ENCODE assay signal across 8 cellular contexts in the genomic region with DNA sequence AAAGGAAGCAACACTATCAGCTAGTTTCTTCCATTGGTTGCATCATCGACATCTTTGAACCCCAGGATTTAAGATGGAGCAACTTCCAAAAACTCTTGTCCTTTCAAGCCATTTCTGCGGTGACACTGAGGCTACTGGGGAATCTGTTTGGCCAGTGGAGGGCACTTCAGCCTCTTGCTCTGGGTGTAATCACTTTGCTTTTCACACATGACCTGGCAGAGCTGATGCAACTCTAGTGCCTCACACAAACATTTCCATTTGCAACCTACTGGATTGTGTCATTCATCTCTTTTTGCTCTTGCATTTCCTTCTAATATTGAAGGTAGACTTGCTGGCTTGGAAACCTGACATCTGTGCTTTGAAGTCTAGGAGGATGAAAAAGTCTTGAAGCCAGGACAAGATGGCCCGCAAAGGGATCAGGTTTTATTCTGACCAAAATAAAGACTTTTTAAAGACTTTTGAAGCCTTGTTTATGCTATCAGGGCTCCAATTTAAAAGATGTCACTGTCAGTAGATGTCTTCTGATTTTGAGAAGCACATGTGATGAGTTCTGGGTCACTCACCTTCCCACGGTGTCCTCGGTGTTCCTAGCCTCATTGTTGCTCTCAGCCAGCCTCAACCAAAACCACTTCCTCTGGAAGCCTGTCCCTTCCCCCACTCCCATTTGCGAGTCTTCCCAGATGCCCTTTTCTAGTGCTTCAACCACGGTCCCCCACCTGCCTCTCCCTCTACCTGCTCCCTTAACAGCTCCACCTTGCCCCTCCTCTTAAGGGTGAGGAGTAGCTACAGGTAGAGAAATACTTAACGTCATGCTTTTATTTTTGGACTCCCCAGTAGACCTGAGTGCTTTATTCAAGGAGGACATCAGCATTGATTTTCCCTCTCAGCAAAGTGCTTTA.
DNase-seq lines count a peak whose midpoint lies in the region; ATAC-seq and TF ChIP-seq lines count a peak whose summit lies in the region.

No MANE protein-coding gene starts in this region.

- ATAC-seq in HG03565 (IDR thresholded peaks at IDR 0.05; ENCODE audit: unreplicated experiment) (peak; percentile 69), esophagus mucosa (peak; percentile 69), HG03571 (IDR thresholded peaks at IDR 0.05; ENCODE audit: unreplicated experiment) (no peak)

- H3K9me3 Mint-ChIP-seq in activated naive CD4-positive, alpha-beta T cell treated with anti-CD3 and anti-CD28 coated beads for 36 hours: peaks cover 4% of the 10 kb centered on the region
- no peaks in the 10 kb centered on the region for H3K9me3 Mint-ChIP-seq in activated naive CD4-positive, alpha-beta T cell treated with anti-CD3 and anti-CD28 coated beads, Interleukin-2, amount 10 ng/mL, durations not matched to agents 7 days and 5 days

- TF ChIP-seq RAD21 in neural cell (conservative IDR thresholded peaks at IDR 0.05): peak; percentile 58

- no peaks in the 10 kb centered on the region for H3K79me2 ChIP-seq in OCI-LY1 (ENCODE audit: insufficient read depth, low read length)
- no peaks in the 10 kb centered on the region for H3K79me2 ChIP-seq in neural cell (replicated peaks; ENCODE audit: insufficient read depth, low read length)

- H3K4me2 ChIP-seq in OCI-LY1 (ENCODE audit: low read length) (no peak overlapping the region), neural cell (ENCODE audit: low read length) (no peak overlapping the region)

- H3K27me3 Mint-ChIP-seq in activated naive CD4-positive, alpha-beta T cell treated with anti-CD3 and anti-CD28 coated beads for 36 hours (ENCODE audit: low read depth): peaks cover 24% of the 10 kb centered on the region
- H3K27me3 Mint-ChIP-seq in activated naive CD4-positive, alpha-beta T cell treated with anti-CD3 and anti-CD28 coated beads, Interleukin-2, amount 10 ng/mL, durations not matched to agents 7 days and 5 days: peaks cover 5% of the 10 kb centered on the region

- H3K36me3 Mint-ChIP-seq in activated naive CD4-positive, alpha-beta T cell treated with anti-CD3 and anti-CD28 coated beads for 36 hours (ENCODE audit: low read depth): no peaks in the 10 kb centered on the region
- H3K36me3 Mint-ChIP-seq in activated naive CD4-positive, alpha-beta T cell treated with anti-CD3 and anti-CD28 coated beads, Interleukin-2, amount 10 ng/mL, durations not matched to agents 7 days and 5 days: no peaks in the 10 kb centered on the region

- H4K20me1 ChIP-seq in OCI-LY1 (ENCODE audit: insufficient read depth, low read length) (no peaks in the 10 kb centered on the region), neural cell (ENCODE audit: insufficient read depth) (no peaks in the 10 kb centered on the region)

- no peak overlapping the region for H2AFZ ChIP-seq in OCI-LY1 (ENCODE audit: low read length)
- no peak overlapping the region for H2AFZ ChIP-seq in neural cell (ENCODE audit: low read depth, low read length)

- H3K36me3 ChIP-seq in OCI-LY1 (ENCODE audit: insufficient read depth, low read length): no peaks in the 10 kb centered on the region; the same call in 1 of the 2 replicates
- H3K36me3 ChIP-seq in neural cell (ENCODE audit: insufficient read depth, low read length): no peaks in the 10 kb centered on the region

- H3K4me3 ChIP-seq in OCI-LY1 (ENCODE audit: low read depth, low read length, poor library complexity, severe bottlenecking): no peak overlapping the region
- no peak overlapping the region for H3K4me3 ChIP-seq in neural cell (ENCODE audit: low read length)

- DNase-seq in activated naive CD4-positive, alpha-beta T cell treated with anti-CD3 and anti-CD28 coated beads for 36 hours: peak; percentile 45
- DNase-seq in activated naive CD4-positive, alpha-beta T cell treated with anti-CD3 and anti-CD28 coated beads, Interleukin-2, amount 10 ng/mL, durations not matched to agents 7 days and 5 days: no peak
- DNase-seq in middle frontal gyrus (ENCODE audit: extremely low spot score, low spot score): no peak

- H3K9me2 ChIP-seq in OCI-LY1 (ENCODE audit: low read depth, low read length): no peaks in the 10 kb centered on the region
- no peaks in the 10 kb centered on the region for H3K9me2 ChIP-seq in neural cell (ENCODE audit: insufficient read depth, low read length)

- H3K27me3 ChIP-seq in OCI-LY1 (ENCODE audit: insufficient read depth, low read length) (no peaks in the 10 kb centered on the region; the same call in 1 of the 2 replicates), neural cell (ENCODE audit: insufficient read depth, low read depth, low read length) (no peaks in the 10 kb centered on the region)

- H3K4me3 Mint-ChIP-seq in activated naive CD4-positive, alpha-beta T cell treated with anti-CD3 and anti-CD28 coated beads for 36 hours: no peak overlapping the region
- no peak overlapping the region for H3K4me3 Mint-ChIP-seq in activated naive CD4-positive, alpha-beta T cell treated with anti-CD3 and anti-CD28 coated beads, Interleukin-2, amount 10 ng/mL, durations not matched to agents 7 days and 5 days

- H3K9ac ChIP-seq in OCI-LY1 (ENCODE audit: low read length) (no peak overlapping the region), neural cell (ENCODE audit: low read length) (no peak overlapping the region)

- H3F3A ChIP-seq in OCI-LY1 (ENCODE audit: insufficient read depth, low read length) (no peaks in the 10 kb centered on the region), neural cell (ENCODE audit: insufficient read depth, low read length, poor library complexity, severe bottlenecking) (no peaks in the 10 kb centered on the region)

- CTCF ChIA-PET in activated naive CD4-positive, alpha-beta T cell treated with anti-CD3 and anti-CD28 coated beads for 36 hours (lab: Charles Lee): interaction anchor here (1.3 to 1.9 kb wide), 2 partner anchors 10 to 11 kb away, joined by 6 to 11 read pairs; no protein-coding TSS in a partner anchor
- CTCF ChIA-PET in activated naive CD4-positive, alpha-beta T cell treated with anti-CD3 and anti-CD28 coated beads, Interleukin-2, amount 10 ng/mL, durations not matched to agents 7 days and 5 days (lab: Charles Lee): interaction anchor here (0.6 to 2.2 kb wide), 3 partner anchors 10 to 278 kb away, joined by 3 to 8 read pairs (median 5); no protein-coding TSS in a partner anchor

- H3K4me1 ChIP-seq in OCI-LY1 (ENCODE audit: insufficient read depth, low read length, severe bottlenecking): peaks cover 4% of the 10 kb centered on the region

- H3K9me3 ChIP-seq in OCI-LY1 (ENCODE audit: low read length): no peaks in the 10 kb centered on the region
- no peaks in the 10 kb centered on the region for H3K9me3 ChIP-seq in neural cell (ENCODE audit: low read length)

- peaks cover 12% of the 10 kb centered on the region for H3K4me1 Mint-ChIP-seq in activated naive CD4-positive, alpha-beta T cell treated with anti-CD3 and anti-CD28 coated beads for 36 hours (ENCODE audit: low read depth)
- H3K4me1 Mint-ChIP-seq in activated naive CD4-positive, alpha-beta T cell treated with anti-CD3 and anti-CD28 coated beads, Interleukin-2, amount 10 ng/mL, durations not matched to agents 7 days and 5 days: peaks cover 10% of the 10 kb centered on the region

- no peak for TF ChIP-seq EP300 in neural cell (conservative IDR thresholded peaks at IDR 0.05; ENCODE audit: poor library complexity, severe bottlenecking)

- intact Hi-C loops in activated naive CD4-positive, alpha-beta T cell treated with anti-CD3 and anti-CD28 coated beads for 36 hours (cut with micrococcal nuclease): no loop called here

- no peak overlapping the region for H3K27ac Mint-ChIP-seq in activated naive CD4-positive, alpha-beta T cell treated with anti-CD3 and anti-CD28 coated beads for 36 hours
- H3K27ac Mint-ChIP-seq in activated naive CD4-positive, alpha-beta T cell treated with anti-CD3 and anti-CD28 coated beads, Interleukin-2, amount 10 ng/mL, durations not matched to agents 7 days and 5 days: no peak overlapping the region

- TF ChIP-seq CTCF in OCI-LY1 (IDR thresholded peaks at IDR 0.05; ENCODE audit: low read length) (peak; percentile 31; the same call in 1 of the 2 replicates), neural cell (IDR thresholded peaks at IDR 0.05; ENCODE audit: poor library complexity, severe bottlenecking) (no peak)

- H3K27ac ChIP-seq in OCI-LY1 (ENCODE audit: low read depth, low read length, poor library complexity, severe bottlenecking): no peak overlapping the region
- H3K27ac ChIP-seq in neural cell (ENCODE audit: low read length): no peak overlapping the region

TF ChIP-seq in neural cell, 6 proteins besides CTCF, POLR2A, EP300 and RAD21:
- TF ChIP-seq TAF1 (IDR thresholded peaks at IDR 0.05; ENCODE audit: low read depth) (no peak), SMC3 (conservative IDR thresholded peaks at IDR 0.05; ENCODE audit: poor library complexity) (peak; percentile 48)
